Comparison of ENCODE assay signal across 8 cellular contexts in genomic region chr19:48638831-48639381, GRCh38. TPM values are rescaled to one million over a fixed set of nuclear protein-coding genes. Genes with fewer than 3 reads are reported as not detected.
DNase-seq lines count a peak whose midpoint lies in the region; ATAC-seq and TF ChIP-seq lines count a peak whose summit lies in the region.

No MANE protein-coding gene starts in this region.

- DNase-seq in Calu3 (no peak), osteocyte (ENCODE audit: extremely low spot score, unreplicated experiment) (no peak), mesenteric fat pad (ENCODE audit: low spot score) (no peak)
- no peak for DNase-seq in effector memory CD8-positive, alpha-beta T cell
- no peak for DNase-seq in stimulated activated CD4-positive, alpha-beta T cell treated with anti-CD3 and anti-CD28 coated beads, Interleukin-2, amount 100 ng/mL, for 24 hours

- H3K79me2 ChIP-seq in parathyroid adenoma, result no peaks in the 10 kb centered on the region

- H3K36me3 Mint-ChIP-seq in Calu3 (ENCODE audit: insufficient read depth, unreplicated experiment), result peaks cover 51% of the 10 kb centered on the region
- peaks cover 25% of the 10 kb centered on the region for H3K36me3 Mint-ChIP-seq in effector memory CD8-positive, alpha-beta T cell (ENCODE audit: insufficient read depth)
- no peaks in the 10 kb centered on the region for H3K36me3 Mint-ChIP-seq in osteocyte (ENCODE audit: unreplicated experiment)

- H3K9me3 Mint-ChIP-seq in Calu3 (ENCODE audit: low read depth, unreplicated experiment) (peaks cover 3% of the 10 kb centered on the region), osteocyte (ENCODE audit: unreplicated experiment) (no peaks in the 10 kb centered on the region)
- peaks cover 0 to 2% of the 10 kb centered on the region in 2 donors for H3K9me3 Mint-ChIP-seq in effector memory CD8-positive, alpha-beta T cell

- H3K27me3 ChIP-seq in parathyroid adenoma (ENCODE audit: control insufficient read depth, insufficient read depth, low read length), result no peaks in the 10 kb centered on the region

- H3K36me3 ChIP-seq in parathyroid adenoma (ENCODE audit: control insufficient read depth, insufficient read depth, low read length), result no peaks in the 10 kb centered on the region

- H3K4me1 Mint-ChIP-seq in Calu3 (ENCODE audit: low read depth, unreplicated experiment) (peaks cover 35% of the 10 kb centered on the region), osteocyte (ENCODE audit: unreplicated experiment) (peaks cover 37% of the 10 kb centered on the region)
- H3K4me1 Mint-ChIP-seq in effector memory CD8-positive, alpha-beta T cell (ENCODE audit: low read depth in 2 of 2), result peaks cover 33 to 41% of the 10 kb centered on the region in 2 donors

- peak overlapping the region; percentile 70 for H3K4me3 Mint-ChIP-seq in Calu3 (ENCODE audit: low read depth, unreplicated experiment)
- H3K4me3 Mint-ChIP-seq in effector memory CD8-positive, alpha-beta T cell, result peak overlapping the region; percentile 90 to 98
- no peak overlapping the region for H3K4me3 Mint-ChIP-seq in osteocyte (ENCODE audit: unreplicated experiment)

- peak overlapping the region; percentile 76 for H2AFZ ChIP-seq in parathyroid adenoma

- H3K27me3 Mint-ChIP-seq in Calu3 (ENCODE audit: unreplicated experiment), result peaks cover 58% of the 10 kb centered on the region
- no peaks in the 10 kb centered on the region for H3K27me3 Mint-ChIP-seq in effector memory CD8-positive, alpha-beta T cell
- H3K27me3 Mint-ChIP-seq in osteocyte (ENCODE audit: unreplicated experiment), result peaks cover 6% of the 10 kb centered on the region

- peak overlapping the region; percentile 81 for H3K4me3 ChIP-seq in parathyroid adenoma (ENCODE audit: low read depth, low read length)

- intact Hi-C loops in Calu3 (cut with micrococcal nuclease; ENCODE audit: unreplicated experiment), result loop anchor here (5.0 kb wide), 1 partner anchor 328 kb away; the partner anchor contains the start of gene FTL

- H3K27ac ChIP-seq in parathyroid adenoma, result peak overlapping the region; percentile 99

- ATAC-seq in effector memory CD8-positive, alpha-beta T cell (replicated peaks), result no peak
- no peak for ATAC-seq in HG03354 (IDR thresholded peaks at IDR 0.05; ENCODE audit: poor library complexity, severe bottlenecking, unreplicated experiment)

- H3K4me2 ChIP-seq in parathyroid adenoma (ENCODE audit: low read length), result peak overlapping the region; percentile 72

- peaks cover 14% of the 10 kb centered on the region for H3K4me1 ChIP-seq in parathyroid adenoma

- CTCF ChIA-PET in Calu3 (lab: Charles Lee), result interaction anchor here (0.6 kb wide), 2 partner anchors 100 to 137 kb away, joined by 3 to 4 read pairs; no protein-coding TSS in a partner anchor

- no peak overlapping the region for H3K9ac ChIP-seq in parathyroid adenoma

- BruUV-seq in Calu3 (replicated peaks; lab: Mats Ljungman, UMichigan), result no TSS peak

- H3K9me3 ChIP-seq in parathyroid adenoma (ENCODE audit: control insufficient read depth, low read length), result no peaks in the 10 kb centered on the region

- peak overlapping the region; percentile 80 for H3K27ac Mint-ChIP-seq in Calu3 (ENCODE audit: unreplicated experiment)
- peak overlapping the region; percentile 96 to 98 for H3K27ac Mint-ChIP-seq in effector memory CD8-positive, alpha-beta T cell
- no peak overlapping the region for H3K27ac Mint-ChIP-seq in osteocyte (ENCODE audit: unreplicated experiment)

- TF ChIP-seq CTCF in Calu3 (IDR thresholded peaks at IDR 0.05; ENCODE audit: unreplicated experiment) (no peak), parathyroid adenoma (IDR thresholded peaks at IDR 0.05) (no peak), osteocyte (IDR thresholded peaks at IDR 0.05) (no peak)

TF ChIP-seq in PFSK-1, 5 proteins besides CTCF, POLR2A, EP300 and RAD21:
- TF ChIP-seq SIN3A (IDR thresholded peaks at IDR 0.05; ENCODE audit: borderline replicate concordance, insufficient read depth, low read length) (peak; percentile 31; the same call in 1 of the 2 replicates), TAF1 (IDR thresholded peaks at IDR 0.05; ENCODE audit: borderline replicate concordance, insufficient read depth, low read length) (peak; percentile 80; the same call in 1 of the 2 replicates), POLR2AphosphoS5 (IDR thresholded peaks at IDR 0.05; ENCODE audit: low read depth, low read length) (peak; percentile 98), FOXP2 (optimal IDR thresholded peaks at IDR 0.05; ENCODE audit: borderline replicate concordance, extremely low read depth, extremely low read length, insufficient read depth) (peak; percentile 7), REST (IDR thresholded peaks at IDR 0.05; ENCODE audit: insufficient read depth in 1 of 2, low read depth in 2 of 2, low read length in 2 of 2) (0 out of 4 replicates have a peak, but pooled peaks of 1 of the 2 experiments have one; percentile 21)

RNA-seq across cellular contexts. Expression of gene DBP, which starts 1.7 kb away (rescaled TPM):
- total RNA-seq in Calu3 (2022) (4.3 and 4.9 TPM in 2 replicates), osteocyte (18.5 and 20.3 TPM in 2 replicates), mesenteric fat pad (1.4 TPM)
- polyA plus RNA-seq in PFSK-1 (2012; ENCODE audit: insufficient read length, low read depth), result 15.2 TPM

RNA-seq across cellular contexts. Expression of gene CA11, which starts 7.1 kb away (rescaled TPM):
- total RNA-seq in Calu3 (2022) (2.1 and 5.1 TPM in 2 replicates), osteocyte (34.2 and 40.7 TPM in 2 replicates), mesenteric fat pad (3.3 TPM)
- 35.9 TPM for polyA plus RNA-seq in PFSK-1 (2012; ENCODE audit: insufficient read length, low read depth)

RNA-seq across cellular contexts. Expression of gene SPHK2, which starts 19.6 kb away (rescaled TPM):
- total RNA-seq in Calu3 (2022), result 20.5 and 24.2 TPM in 2 replicates
- polyA plus RNA-seq in PFSK-1 (2012; ENCODE audit: insufficient read length, low read depth), result 34.1 TPM
- 34.4 and 34.7 TPM in 2 replicates for total RNA-seq in osteocyte
- 14.0 TPM for total RNA-seq in mesenteric fat pad

RNA-seq across cellular contexts. Expression of gene RPL18, which starts 19.9 kb away (rescaled TPM):
- 1,224 and 1,339 TPM in 2 replicates for total RNA-seq in Calu3 (2022)
- polyA plus RNA-seq in PFSK-1 (2012; ENCODE audit: insufficient read length, low read depth), result 3,530 TPM
- 1,287 and 1,310 TPM in 2 replicates for total RNA-seq in osteocyte
- total RNA-seq in mesenteric fat pad, result 876 TPM

RNA-seq across cellular contexts. Expression of gene FAM83E, which starts 24.0 kb away (rescaled TPM):
- total RNA-seq in Calu3 (2022) (8.2 and 13.3 TPM in 2 replicates), osteocyte (1.1 and 1.3 TPM in 2 replicates), mesenteric fat pad (0.71 TPM)
- polyA plus RNA-seq in PFSK-1 (2012; ENCODE audit: insufficient read length, low read depth), result not detected
